In the genomic region with DNA sequence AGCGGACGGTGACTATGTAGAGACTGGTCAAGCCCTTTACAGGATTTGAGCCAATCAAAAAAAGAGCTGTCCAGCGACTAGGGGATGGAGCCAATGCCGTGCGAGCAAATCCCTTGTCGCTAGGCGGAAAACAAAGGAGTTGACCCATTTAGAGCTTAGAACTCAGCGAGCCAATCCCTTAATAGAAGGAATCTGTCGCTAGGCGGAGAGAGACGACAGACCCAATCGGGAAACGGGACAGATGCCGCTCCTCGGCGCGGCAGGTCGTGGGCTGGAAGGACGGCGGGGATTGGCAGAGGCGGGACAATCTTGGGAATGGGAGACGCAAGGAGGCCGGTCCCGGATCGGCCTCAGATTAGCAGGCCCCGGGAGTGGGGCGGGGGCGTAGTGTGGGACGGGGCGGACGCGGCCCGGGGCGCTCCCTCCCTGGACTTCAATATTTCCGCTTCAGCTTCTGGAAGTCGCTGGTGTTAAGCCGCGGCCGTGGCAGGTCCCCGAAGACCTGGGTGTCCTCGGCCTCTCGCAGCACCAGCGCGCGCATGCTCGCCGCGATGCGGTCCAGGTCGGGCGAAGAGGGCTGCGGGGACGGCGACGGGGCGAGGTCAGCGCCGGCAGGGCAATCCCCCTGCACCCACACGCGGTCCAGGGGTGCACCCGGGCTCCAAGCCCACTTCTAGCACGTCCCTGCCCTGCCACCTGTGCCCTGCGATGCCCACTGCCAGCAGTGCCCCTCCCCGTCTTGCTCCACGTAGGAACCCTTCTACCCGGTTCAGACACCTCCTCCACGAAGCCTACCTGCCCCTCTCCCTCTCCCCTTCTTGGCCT, we compare ENCODE assay signal across 1 cellular context.
TF ChIP-seq lines count a peak whose summit lies in the region.

No MANE protein-coding gene starts in this region.

TF ChIP-seq in K562, 482 proteins besides CTCF, POLR2A, EP300 and RAD21 (continued from another document and continues in another):
- TF ChIP-seq ZNF263 (CRISPR knock-in tag; IDR thresholded peaks at IDR 0.05; ENCODE audit: borderline replicate concordance) (no peak), CSDE1 (IDR thresholded peaks at IDR 0.05) (no peak), BDP1 (IDR thresholded peaks at IDR 0.05; ENCODE audit: insufficient read depth, insufficient read length) (no peak), SAFB (IDR thresholded peaks at IDR 0.05; ENCODE audit: borderline replicate concordance, low read depth, low read length) (no peak), ZBTB17 (CRISPR knock-in tag; IDR thresholded peaks at IDR 0.05) (peak; percentile 29; the same call in 1 of the 2 replicates), GTF2E2 (tag; IDR thresholded peaks at IDR 0.05) (no peak), NR4A1 (CRISPR knock-in tag; IDR thresholded peaks at IDR 0.05) (0 out of 2 replicates have a peak, but pooled peaks have one; percentile 34), NR4A1 (tag; IDR thresholded peaks at IDR 0.05) (no peak), ZNF507 (tag; conservative IDR thresholded peaks at IDR 0.05) (no peak), BRF1 (IDR thresholded peaks at IDR 0.05; ENCODE audit: borderline replicate concordance, extremely low read depth, insufficient read length) (no peak), IFI16 (CRISPR knock-in tag; IDR thresholded peaks at IDR 0.05) (no peak), ETV1 (tag; conservative IDR thresholded peaks at IDR 0.05; ENCODE audit: low read depth) (no peak), STAT5A (IDR thresholded peaks at IDR 0.05; ENCODE audit: borderline replicate concordance, low read length) (no peak; the same call in 1 of the 2 replicates), ZNF134 (CRISPR knock-in tag; conservative IDR thresholded peaks at IDR 0.05) (no peak), FOS (IDR thresholded peaks at IDR 0.05; ENCODE audit: extremely low read depth, insufficient read length) (peak; percentile 92), TAF7 (tag; IDR thresholded peaks at IDR 0.05) (peak; percentile 43; the same call in 1 of the 2 replicates), GABPB1 (CRISPR knock-in tag; IDR thresholded peaks at IDR 0.05) (peak; percentile 26; the same call in 1 of the 2 replicates), MTA2 (IDR thresholded peaks at IDR 0.05; ENCODE audit: low read depth) (no peak), C11orf30 (IDR thresholded peaks at IDR 0.05; ENCODE audit: low read depth) (0 out of 2 replicates have a peak, but pooled peaks have one; percentile 10), SREBF1 (IDR thresholded peaks at IDR 0.05; ENCODE audit: borderline replicate concordance, low read depth, low read length) (no peak), MCM5 (IDR thresholded peaks at IDR 0.05; ENCODE audit: low read depth) (no peak), CBX1 (IDR thresholded peaks at IDR 0.05; ENCODE audit: low read depth) (0 out of 2 replicates have a peak, but pooled peaks have one; percentile 10), SOX6 (IDR thresholded peaks at IDR 0.05) (0 out of 2 replicates have a peak, but pooled peaks have one; percentile 17), NCOA4 (IDR thresholded peaks at IDR 0.05; ENCODE audit: partially characterized antibody) (no peak), MEF2A (IDR thresholded peaks at IDR 0.05; ENCODE audit: control insufficient read depth, low read depth, low read length) (no peak), ZNF174 (CRISPR knock-in tag; IDR thresholded peaks at IDR 0.05) (no peak), ZNF785 (CRISPR knock-in tag; IDR thresholded peaks at IDR 0.05) (no peak), CC2D1A (IDR thresholded peaks at IDR 0.05) (peak; percentile 99), MECOM (CRISPR knock-in tag; IDR thresholded peaks at IDR 0.05) (0 out of 2 replicates have a peak, but pooled peaks have one; percentile 11), NR2F6 (CRISPR knock-in tag; IDR thresholded peaks at IDR 0.05) (no peak), PTBP1 (IDR thresholded peaks at IDR 0.05; ENCODE audit: low read depth, low read length) (no peak), KAT7 (CRISPR knock-in tag; IDR thresholded peaks at IDR 0.05; ENCODE audit: borderline replicate concordance) (no peak), GATAD2A (IDR thresholded peaks at IDR 0.05) (no peak)
- TF ChIP-seq, protein P1, sequence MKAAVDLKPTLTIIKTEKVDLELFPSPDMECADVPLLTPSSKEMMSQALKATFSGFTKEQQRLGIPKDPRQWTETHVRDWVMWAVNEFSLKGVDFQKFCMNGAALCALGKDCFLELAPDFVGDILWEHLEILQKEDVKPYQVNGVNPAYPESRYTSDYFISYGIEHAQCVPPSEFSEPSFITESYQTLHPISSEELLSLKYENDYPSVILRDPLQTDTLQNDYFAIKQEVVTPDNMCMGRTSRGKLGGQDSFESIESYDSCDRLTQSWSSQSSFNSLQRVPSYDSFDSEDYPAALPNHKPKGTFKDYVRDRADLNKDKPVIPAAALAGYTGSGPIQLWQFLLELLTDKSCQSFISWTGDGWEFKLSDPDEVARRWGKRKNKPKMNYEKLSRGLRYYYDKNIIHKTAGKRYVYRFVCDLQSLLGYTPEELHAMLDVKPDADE (conservative IDR thresholded peaks at IDR 0.05; ENCODE audit: control insufficient read depth, low read depth, low read length): peak; percentile 54; the same call in 1 of the 2 replicates
- TF ChIP-seq, protein P2, sequence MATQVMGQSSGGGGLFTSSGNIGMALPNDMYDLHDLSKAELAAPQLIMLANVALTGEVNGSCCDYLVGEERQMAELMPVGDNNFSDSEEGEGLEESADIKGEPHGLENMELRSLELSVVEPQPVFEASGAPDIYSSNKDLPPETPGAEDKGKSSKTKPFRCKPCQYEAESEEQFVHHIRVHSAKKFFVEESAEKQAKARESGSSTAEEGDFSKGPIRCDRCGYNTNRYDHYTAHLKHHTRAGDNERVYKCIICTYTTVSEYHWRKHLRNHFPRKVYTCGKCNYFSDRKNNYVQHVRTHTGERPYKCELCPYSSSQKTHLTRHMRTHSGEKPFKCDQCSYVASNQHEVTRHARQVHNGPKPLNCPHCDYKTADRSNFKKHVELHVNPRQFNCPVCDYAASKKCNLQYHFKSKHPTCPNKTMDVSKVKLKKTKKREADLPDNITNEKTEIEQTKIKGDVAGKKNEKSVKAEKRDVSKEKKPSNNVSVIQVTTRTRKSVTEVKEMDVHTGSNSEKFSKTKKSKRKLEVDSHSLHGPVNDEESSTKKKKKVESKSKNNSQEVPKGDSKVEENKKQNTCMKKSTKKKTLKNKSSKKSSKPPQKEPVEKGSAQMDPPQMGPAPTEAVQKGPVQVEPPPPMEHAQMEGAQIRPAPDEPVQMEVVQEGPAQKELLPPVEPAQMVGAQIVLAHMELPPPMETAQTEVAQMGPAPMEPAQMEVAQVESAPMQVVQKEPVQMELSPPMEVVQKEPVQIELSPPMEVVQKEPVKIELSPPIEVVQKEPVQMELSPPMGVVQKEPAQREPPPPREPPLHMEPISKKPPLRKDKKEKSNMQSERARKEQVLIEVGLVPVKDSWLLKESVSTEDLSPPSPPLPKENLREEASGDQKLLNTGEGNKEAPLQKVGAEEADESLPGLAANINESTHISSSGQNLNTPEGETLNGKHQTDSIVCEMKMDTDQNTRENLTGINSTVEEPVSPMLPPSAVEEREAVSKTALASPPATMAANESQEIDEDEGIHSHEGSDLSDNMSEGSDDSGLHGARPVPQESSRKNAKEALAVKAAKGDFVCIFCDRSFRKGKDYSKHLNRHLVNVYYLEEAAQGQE (CRISPR knock-in tag; IDR thresholded peaks at IDR 0.05; ENCODE audit: low read depth): 0 out of 2 replicates have a peak, but pooled peaks have one; percentile 53
- TF ChIP-seq, protein P3, sequence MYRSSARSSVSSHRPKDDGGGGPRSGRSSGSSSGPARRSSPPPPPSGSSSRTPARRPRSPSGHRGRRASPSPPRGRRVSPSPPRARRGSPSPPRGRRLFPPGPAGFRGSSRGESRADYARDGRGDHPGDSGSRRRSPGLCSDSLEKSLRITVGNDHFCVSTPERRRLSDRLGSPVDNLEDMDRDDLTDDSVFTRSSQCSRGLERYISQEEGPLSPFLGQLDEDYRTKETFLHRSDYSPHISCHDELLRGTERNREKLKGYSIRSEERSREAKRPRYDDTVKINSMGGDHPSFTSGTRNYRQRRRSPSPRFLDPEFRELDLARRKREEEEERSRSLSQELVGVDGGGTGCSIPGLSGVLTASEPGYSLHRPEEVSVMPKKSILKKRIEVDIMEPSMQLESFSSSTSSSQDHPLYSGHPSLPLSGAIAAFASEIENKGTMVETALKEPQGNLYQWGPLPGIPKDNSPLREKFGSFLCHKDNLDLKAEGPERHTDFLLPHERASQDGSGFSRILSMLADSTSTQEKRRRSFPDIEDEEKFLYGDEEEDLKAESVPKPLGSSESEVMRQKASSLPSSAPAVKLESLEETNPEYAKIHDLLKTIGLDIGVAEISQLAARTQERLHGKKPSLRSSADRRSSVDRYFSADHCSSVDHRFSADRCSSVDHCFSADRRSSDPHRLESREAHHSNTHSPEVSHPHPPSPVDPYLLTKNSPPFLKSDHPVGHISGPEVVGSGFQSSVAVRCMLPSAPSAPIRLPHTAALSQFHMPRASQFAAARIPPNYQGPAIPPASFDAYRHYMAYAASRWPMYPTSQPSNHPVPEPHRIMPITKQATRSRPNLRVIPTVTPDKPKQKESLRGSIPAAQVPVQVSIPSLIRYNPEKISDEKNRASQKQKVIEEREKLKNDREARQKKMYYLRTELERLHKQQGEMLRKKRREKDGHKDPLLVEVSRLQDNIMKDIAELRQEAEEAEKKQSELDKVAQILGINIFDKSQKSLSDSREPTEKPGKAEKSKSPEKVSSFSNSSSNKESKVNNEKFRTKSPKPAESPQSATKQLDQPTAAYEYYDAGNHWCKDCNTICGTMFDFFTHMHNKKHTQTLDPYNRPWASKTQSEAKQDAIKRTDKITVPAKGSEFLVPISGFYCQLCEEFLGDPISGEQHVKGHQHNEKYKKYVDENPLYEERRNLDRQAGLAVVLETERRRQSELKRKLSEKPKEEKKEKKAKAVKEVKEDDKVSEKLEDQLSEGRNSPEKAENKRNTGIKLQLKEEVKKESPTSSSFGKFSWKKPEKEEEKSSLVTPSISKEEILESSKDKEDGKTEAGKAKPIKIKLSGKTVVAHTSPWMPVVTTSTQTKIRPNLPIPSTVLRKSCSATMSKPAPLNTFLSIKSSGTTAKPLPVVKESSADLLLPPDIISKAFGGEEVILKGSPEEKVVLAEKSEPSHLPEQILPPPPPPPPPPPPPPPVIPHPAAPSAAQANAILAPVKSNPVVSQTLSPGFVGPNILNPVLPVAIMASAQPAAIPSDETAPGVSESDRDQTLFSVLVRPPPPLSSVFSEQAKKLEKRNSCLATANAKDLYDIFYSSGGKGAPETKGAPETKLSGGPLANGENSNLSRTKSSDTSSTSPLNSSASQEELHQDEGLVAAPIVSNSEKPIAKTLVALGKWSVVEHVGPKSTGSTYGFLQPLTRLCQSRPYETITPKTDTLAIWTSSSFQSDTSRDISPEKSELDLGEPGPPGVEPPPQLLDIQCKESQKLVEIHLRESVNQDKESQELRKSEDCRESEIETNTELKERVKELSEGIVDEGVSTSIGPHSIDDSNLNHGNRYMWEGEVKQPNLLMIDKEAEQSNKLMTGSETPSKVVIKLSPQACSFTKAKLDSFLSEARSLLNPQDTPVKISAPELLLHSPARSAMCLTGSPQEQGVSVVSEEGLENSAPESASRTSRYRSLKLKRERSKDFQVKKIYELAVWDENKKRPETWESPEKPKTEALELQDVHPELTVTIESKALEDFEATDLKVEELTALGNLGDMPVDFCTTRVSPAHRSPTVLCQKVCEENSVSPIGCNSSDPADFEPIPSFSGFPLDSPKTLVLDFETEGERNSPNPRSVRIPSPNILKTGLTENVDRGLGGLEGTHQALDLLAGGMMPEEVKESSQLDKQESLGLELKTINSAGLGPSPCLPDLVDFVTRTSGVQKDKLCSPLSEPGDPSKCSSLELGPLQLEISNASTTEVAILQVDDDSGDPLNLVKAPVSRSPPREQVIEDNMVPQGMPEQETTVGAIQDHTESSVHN (IDR thresholded peaks at IDR 0.05; ENCODE audit: borderline replicate concordance in 1 of 2, low read depth in 1 of 2): no peak
- TF ChIP-seq, protein P4, sequence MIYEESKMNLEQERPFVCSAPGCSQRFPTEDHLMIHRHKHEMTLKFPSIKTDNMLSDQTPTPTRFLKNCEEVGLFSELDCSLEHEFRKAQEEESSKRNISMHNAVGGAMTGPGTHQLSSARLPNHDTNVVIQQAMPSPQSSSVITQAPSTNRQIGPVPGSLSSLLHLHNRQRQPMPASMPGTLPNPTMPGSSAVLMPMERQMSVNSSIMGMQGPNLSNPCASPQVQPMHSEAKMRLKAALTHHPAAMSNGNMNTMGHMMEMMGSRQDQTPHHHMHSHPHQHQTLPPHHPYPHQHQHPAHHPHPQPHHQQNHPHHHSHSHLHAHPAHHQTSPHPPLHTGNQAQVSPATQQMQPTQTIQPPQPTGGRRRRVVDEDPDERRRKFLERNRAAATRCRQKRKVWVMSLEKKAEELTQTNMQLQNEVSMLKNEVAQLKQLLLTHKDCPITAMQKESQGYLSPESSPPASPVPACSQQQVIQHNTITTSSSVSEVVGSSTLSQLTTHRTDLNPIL (CRISPR knock-in tag; IDR thresholded peaks at IDR 0.05): no peak
- TF ChIP-seq, protein P5, sequence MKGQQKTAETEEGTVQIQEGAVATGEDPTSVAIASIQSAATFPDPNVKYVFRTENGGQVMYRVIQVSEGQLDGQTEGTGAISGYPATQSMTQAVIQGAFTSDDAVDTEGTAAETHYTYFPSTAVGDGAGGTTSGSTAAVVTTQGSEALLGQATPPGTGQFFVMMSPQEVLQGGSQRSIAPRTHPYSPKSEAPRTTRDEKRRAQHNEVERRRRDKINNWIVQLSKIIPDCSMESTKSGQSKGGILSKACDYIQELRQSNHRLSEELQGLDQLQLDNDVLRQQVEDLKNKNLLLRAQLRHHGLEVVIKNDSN (CRISPR knock-in tag; IDR thresholded peaks at IDR 0.05): no peak
- TF ChIP-seq, protein P6, sequence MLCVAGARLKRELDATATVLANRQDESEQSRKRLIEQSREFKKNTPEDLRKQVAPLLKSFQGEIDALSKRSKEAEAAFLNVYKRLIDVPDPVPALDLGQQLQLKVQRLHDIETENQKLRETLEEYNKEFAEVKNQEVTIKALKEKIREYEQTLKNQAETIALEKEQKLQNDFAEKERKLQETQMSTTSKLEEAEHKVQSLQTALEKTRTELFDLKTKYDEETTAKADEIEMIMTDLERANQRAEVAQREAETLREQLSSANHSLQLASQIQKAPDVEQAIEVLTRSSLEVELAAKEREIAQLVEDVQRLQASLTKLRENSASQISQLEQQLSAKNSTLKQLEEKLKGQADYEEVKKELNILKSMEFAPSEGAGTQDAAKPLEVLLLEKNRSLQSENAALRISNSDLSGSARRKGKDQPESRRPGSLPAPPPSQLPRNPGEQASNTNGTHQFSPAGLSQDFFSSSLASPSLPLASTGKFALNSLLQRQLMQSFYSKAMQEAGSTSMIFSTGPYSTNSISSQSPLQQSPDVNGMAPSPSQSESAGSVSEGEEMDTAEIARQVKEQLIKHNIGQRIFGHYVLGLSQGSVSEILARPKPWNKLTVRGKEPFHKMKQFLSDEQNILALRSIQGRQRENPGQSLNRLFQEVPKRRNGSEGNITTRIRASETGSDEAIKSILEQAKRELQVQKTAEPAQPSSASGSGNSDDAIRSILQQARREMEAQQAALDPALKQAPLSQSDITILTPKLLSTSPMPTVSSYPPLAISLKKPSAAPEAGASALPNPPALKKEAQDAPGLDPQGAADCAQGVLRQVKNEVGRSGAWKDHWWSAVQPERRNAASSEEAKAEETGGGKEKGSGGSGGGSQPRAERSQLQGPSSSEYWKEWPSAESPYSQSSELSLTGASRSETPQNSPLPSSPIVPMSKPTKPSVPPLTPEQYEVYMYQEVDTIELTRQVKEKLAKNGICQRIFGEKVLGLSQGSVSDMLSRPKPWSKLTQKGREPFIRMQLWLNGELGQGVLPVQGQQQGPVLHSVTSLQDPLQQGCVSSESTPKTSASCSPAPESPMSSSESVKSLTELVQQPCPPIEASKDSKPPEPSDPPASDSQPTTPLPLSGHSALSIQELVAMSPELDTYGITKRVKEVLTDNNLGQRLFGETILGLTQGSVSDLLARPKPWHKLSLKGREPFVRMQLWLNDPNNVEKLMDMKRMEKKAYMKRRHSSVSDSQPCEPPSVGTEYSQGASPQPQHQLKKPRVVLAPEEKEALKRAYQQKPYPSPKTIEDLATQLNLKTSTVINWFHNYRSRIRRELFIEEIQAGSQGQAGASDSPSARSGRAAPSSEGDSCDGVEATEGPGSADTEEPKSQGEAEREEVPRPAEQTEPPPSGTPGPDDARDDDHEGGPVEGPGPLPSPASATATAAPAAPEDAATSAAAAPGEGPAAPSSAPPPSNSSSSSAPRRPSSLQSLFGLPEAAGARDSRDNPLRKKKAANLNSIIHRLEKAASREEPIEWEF (CRISPR knock-in tag; IDR thresholded peaks at IDR 0.05): no peak
